19 cellular contexts compared by ENCODE assay signal in genomic region chr2:43372386-43373081, GRCh38.
DNase-seq lines count a peak whose midpoint lies in the region; ATAC-seq, FAIRE-seq and TF ChIP-seq lines count a peak whose summit lies in the region.
"Had no signal": no experiment of that assay in that cellular context is flagged by ENCODE, and none has a peak within 500 bp of the region (broad histone marks: within the 10 kb centered on the region; RNA-seq: fewer than 3 reads in every experiment).

No MANE protein-coding gene starts in this region.

- H3K4ac ChIP-seq in trophoblast cell (ENCODE audit: low read depth, low read length), result no peak overlapping the region

- no peak overlapping the region for H3K4me2 ChIP-seq in trophoblast cell (ENCODE audit: low read length)
- H3K4me2 ChIP-seq: A549 had no signal

- H3K4me3 Mint-ChIP-seq in memory B cell, result no peak overlapping the region
- H3K4me3 Mint-ChIP-seq in activated T-cell treated with anti-CD3 and anti-CD28 coated beads, Interleukin-2, amount 50 U/mL, for 72 hours, result no peak overlapping the region

- intact Hi-C loops in esophagus muscularis mucosa (cut with DNase I), result no loop called here

- H3K18ac ChIP-seq in trophoblast cell (ENCODE audit: low read length), result no peak overlapping the region

- H3K36me3 Mint-ChIP-seq in memory B cell, result peaks cover 21% of the 10 kb centered on the region
- H3K36me3 Mint-ChIP-seq in activated T-cell treated with anti-CD3 and anti-CD28 coated beads, Interleukin-2, amount 50 U/mL, for 72 hours (ENCODE audit: insufficient read depth in 2 of 2), result peaks cover 0 to 2% of the 10 kb centered on the region in 2 donors

- TF ChIP-seq CTCF in esophagus muscularis mucosa (IDR thresholded peaks at IDR 0.05), result no peak

- no peak overlapping the region for H4K91ac ChIP-seq in trophoblast cell (ENCODE audit: low read depth, low read length)

- H2AFZ ChIP-seq in trophoblast cell (ENCODE audit: insufficient read depth, low read length, poor library complexity), result no peak overlapping the region

- WGBS in esophagus muscularis mucosa, result 90% methylated on average over 8 of the region's 8 CpGs
- no CpG with 5 or more reads among the region's 8 CpGs for WGBS in trophoblast cell (ENCODE audit: extremely low coverage, insufficient coverage, insufficient read length)

- H3K27me3 Mint-ChIP-seq in memory B cell, result no peaks in the 10 kb centered on the region
- no peaks in the 10 kb centered on the region for H3K27me3 Mint-ChIP-seq in activated T-cell treated with anti-CD3 and anti-CD28 coated beads, Interleukin-2, amount 50 U/mL, for 72 hours (ENCODE audit: low read depth)

- H3K14ac ChIP-seq in trophoblast cell (ENCODE audit: low read length), result no peak overlapping the region

- no peak overlapping the region for H3K9ac ChIP-seq in trophoblast cell (ENCODE audit: low read length)

- H2AK5ac ChIP-seq in trophoblast cell (ENCODE audit: low read length), result no peak overlapping the region

- H3K79me1 ChIP-seq in trophoblast cell (ENCODE audit: low read length), result peaks cover 4% of the 10 kb centered on the region

- FAIRE-seq in GM18507 (lab: Jason Lieb, UNC), result peak; percentile 38
- FAIRE-seq: A549, G401.6, H54, RCC 7860 had no signal

- H3K23ac ChIP-seq in trophoblast cell (ENCODE audit: low read length), result no peak overlapping the region

- H3K27me3 ChIP-seq in esophagus muscularis mucosa (no peaks in the 10 kb centered on the region), trophoblast cell (ENCODE audit: insufficient read depth, low read length) (no peaks in the 10 kb centered on the region)
- H3K27me3 ChIP-seq: MG63 had no signal

- H3K79me2 ChIP-seq in trophoblast cell (ENCODE audit: control insufficient read depth, insufficient read depth, low read length, poor library complexity), result no peaks in the 10 kb centered on the region

- no peak overlapping the region for H4K8ac ChIP-seq in trophoblast cell (ENCODE audit: low read depth, low read length)

- H3K9me3 ChIP-seq in esophagus muscularis mucosa (no peaks in the 10 kb centered on the region), trophoblast cell (ENCODE audit: insufficient read depth, low read depth, low read length) (no peaks in the 10 kb centered on the region)
- H3K9me3 ChIP-seq: A549, MG63 had no signal

- H3K27ac Mint-ChIP-seq in memory B cell, result peak overlapping the region; percentile 77
- no peak overlapping the region for H3K27ac Mint-ChIP-seq in activated T-cell treated with anti-CD3 and anti-CD28 coated beads, Interleukin-2, amount 50 U/mL, for 72 hours

- DNase-seq in GM18507 (ENCODE audit: extremely low spot score, insufficient read length, low read depth) (no peak), esophagus muscularis mucosa (ENCODE audit: extremely low spot score) (no peak), memory B cell (ENCODE audit: low spot score in 2 of 2) (no peak), trophoblast cell (no peak), NOMO-1 treated with dmso at 0.1 percent for 144 hours (lab: John Stamatoyannopoulos, UW; ENCODE audit: unreplicated experiment) (no peak)
- no peak for DNase-seq in activated T-cell treated with anti-CD3 and anti-CD28 coated beads, Interleukin-2, amount 50 U/mL, for 72 hours
- DNase-seq: C1 segment of cervical spinal cord, DND-41, MG63, NCI-H1092, NCI-H146, NCI-H2081 treated with DMSO at 0.1 percent for 48 hours, NCI-H524, Right ventricle myocardium superior had no signal

- H3K4me3 ChIP-seq in esophagus muscularis mucosa, result no peak overlapping the region
- H3K4me3 ChIP-seq in trophoblast cell (ENCODE audit: low read depth, low read length), result no peak overlapping the region
- H3K4me3 ChIP-seq: A549, MG63 had no signal

- H3K27ac ChIP-seq in esophagus muscularis mucosa (replicated peaks in 1 of 4), result peak overlapping the region in 3 of 4 donors; percentile 48 to 84 (median 53)
- H3K27ac ChIP-seq in trophoblast cell (ENCODE audit: low read depth, low read length), result no peak overlapping the region
- H3K27ac ChIP-seq: A549 had no signal

- no peak for TF ChIP-seq EP300 in esophagus muscularis mucosa (IDR thresholded peaks at IDR 0.05)

- TF ChIP-seq POLR2A in esophagus muscularis mucosa (IDR thresholded peaks at IDR 0.05; ENCODE audit: low read depth), result no peak

- H3K4me1 ChIP-seq in esophagus muscularis mucosa (peaks cover 14 to 75% (median 63%) of the 10 kb centered on the region in 4 donors), trophoblast cell (ENCODE audit: control insufficient read depth in 1 of 2, insufficient read depth in 2 of 2, low read length in 2 of 2) (peaks cover 10 to 13% of the 10 kb centered on the region in 2 experiments)

- no peaks in the 10 kb centered on the region for H3K36me3 ChIP-seq in esophagus muscularis mucosa
- no peaks in the 10 kb centered on the region for H3K36me3 ChIP-seq in trophoblast cell (ENCODE audit: control insufficient read depth in 1 of 2, insufficient read depth in 2 of 2, low read length in 2 of 2)
- H3K36me3 ChIP-seq: MG63 had no signal

- no peak for ATAC-seq in memory B cell (ENCODE audit: low read depth)
- no peak for ATAC-seq in GM18861 (IDR thresholded peaks at IDR 0.05; ENCODE audit: unreplicated experiment)
- no peak for ATAC-seq in activated T-cell treated with anti-CD3 and anti-CD28 coated beads, Interleukin-2, amount 50 U/mL, for 72 hours (replicated peaks in 1 of 2)
- ATAC-seq: A549 had no signal

- H2BK120ac ChIP-seq in trophoblast cell (ENCODE audit: insufficient read depth, low read length, poor library complexity), result peak overlapping the region; percentile 11

- no peak overlapping the region for H4K12ac ChIP-seq in trophoblast cell (ENCODE audit: low read depth, low read length)

- H2BK5ac ChIP-seq in trophoblast cell (ENCODE audit: low read depth, low read length, poor library complexity), result no peak overlapping the region

- H3K9me3 Mint-ChIP-seq in memory B cell, result peaks cover 2% of the 10 kb centered on the region
- no peaks in the 10 kb centered on the region for H3K9me3 Mint-ChIP-seq in activated T-cell treated with anti-CD3 and anti-CD28 coated beads, Interleukin-2, amount 50 U/mL, for 72 hours

- H3K4me1 Mint-ChIP-seq in memory B cell, result peaks cover 8% of the 10 kb centered on the region
- no peaks in the 10 kb centered on the region for H3K4me1 Mint-ChIP-seq in activated T-cell treated with anti-CD3 and anti-CD28 coated beads, Interleukin-2, amount 50 U/mL, for 72 hours (ENCODE audit: low read depth)

- H2BK12ac ChIP-seq in trophoblast cell (ENCODE audit: low read length), result no peak overlapping the region
